Comparison of ENCODE assay signal across 8 cellular contexts in genomic region chr14:101761881-101762529, GRCh38. TPM values are rescaled to one million over a fixed set of nuclear protein-coding genes. Genes with fewer than 3 reads are reported as not detected.
DNase-seq lines count a peak whose midpoint lies in the region; ATAC-seq and TF ChIP-seq lines count a peak whose summit lies in the region.

No MANE protein-coding gene starts in this region.

- POLR2A ChIA-PET in CD4-positive, alpha-beta T cell (lab: Charles Lee): interaction anchor here (0.5 to 5.1 kb wide), 16 partner anchors 9 to 125 kb away, joined by 3 to 78 read pairs (median 4); no protein-coding TSS in a partner anchor

- WGBS in endodermal cell (ENCODE audit: insufficient coverage in 1 of 2, insufficient read length in 1 of 2), 2 experiments: 0 to 2% methylated on average over 18 to 71 of the region's 72 CpGs
- 1% methylated on average over 72 of the region's 72 CpGs for WGBS in thymus

- no peak for TF ChIP-seq CTCF in CD4-positive, alpha-beta T cell (IDR thresholded peaks at IDR 0.05)
- TF ChIP-seq CTCF in HL-60 (IDR thresholded peaks at IDR 0.05; ENCODE audit: insufficient read depth, low read length): no peak
- TF ChIP-seq CTCF in endodermal cell (conservative IDR thresholded peaks at IDR 0.05): no peak

- H3K4me1 Mint-ChIP-seq in CD4-positive, alpha-beta T cell (ENCODE audit: low read depth): peaks cover 50% of the 10 kb centered on the region
- H3K4me1 Mint-ChIP-seq in endodermal cell: no peaks in the 10 kb centered on the region

- H3K4me3 ChIP-seq in HL-60 (replicated peaks; ENCODE audit: insufficient read depth, low read length) (peak overlapping the region; percentile 53), endodermal cell (ENCODE audit: low read length) (peak overlapping the region; percentile 82), muscle layer of colon (ENCODE audit: low read depth in 1 of 2, low read length in 2 of 2) (peak overlapping the region; percentile 44 to 77), thymus (ENCODE audit: low read length) (peak overlapping the region; percentile 60)

- H3K27me3 ChIP-seq in CD4-positive, alpha-beta T cell (ENCODE audit: control insufficient read depth, insufficient read depth, low read length): no peaks in the 10 kb centered on the region
- H3K27me3 ChIP-seq in HL-60 (ENCODE audit: insufficient read depth, poor library complexity, severe bottlenecking): peaks cover 4% of the 10 kb centered on the region
- peaks cover 4% of the 10 kb centered on the region for H3K27me3 ChIP-seq in endodermal cell (ENCODE audit: control insufficient read depth, insufficient read depth, low read length, poor library complexity, severe bottlenecking)
- H3K27me3 ChIP-seq in muscle layer of colon (ENCODE audit: control insufficient read depth in 1 of 2, insufficient read depth in 2 of 2, low read length in 2 of 2): no peaks in the 10 kb centered on the region
- peaks cover 13% of the 10 kb centered on the region for H3K27me3 ChIP-seq in thymus (ENCODE audit: control insufficient read depth, insufficient read depth)

- H3K4me1 ChIP-seq in endodermal cell (ENCODE audit: control insufficient read depth, insufficient read depth, low read length): peaks cover 3% of the 10 kb centered on the region
- H3K4me1 ChIP-seq in muscle layer of colon (ENCODE audit: insufficient read depth, low read length): peaks cover 8% of the 10 kb centered on the region
- peaks cover 5% of the 10 kb centered on the region for H3K4me1 ChIP-seq in thymus (ENCODE audit: control insufficient read depth, insufficient read depth, low read length)

- intact Hi-C loops in CD4-positive, alpha-beta T cell (cut with DNase I, micrococcal nuclease): loop anchor here (1.0 to 5.0 kb wide), 10 partner anchors 31 to 1385 kb away; partner anchors contain the start of genes HSP90AA1 (in 1 of the 2), WDR25 (in 1 of the 2) and ZNF839 (in 1 of the 2)

- DNase-seq in CD4-positive, alpha-beta T cell: peak; percentile 29 to 60 (median 46)
- DNase-seq in HL-60 (ENCODE audit: low read depth in 1 of 2, low spot score in 1 of 2) (no peak), endodermal cell (no peak), NCI-H1436 (lab: John Stamatoyannopoulos, UW) (no peak)
- peak; percentile 43 to 54 for DNase-seq in activated CD4-positive, alpha-beta T cell treated with anti-CD3 and anti-CD28 coated beads, Interleukin-2, amount 50 U/mL, for 48 hours

- CTCF ChIA-PET in CD4-positive, alpha-beta T cell (lab: Charles Lee): interaction anchor here (1.2 to 1.6 kb wide), 5 partner anchors 9 to 82 kb away, joined by 3 to 9 read pairs (median 4); no protein-coding TSS in a partner anchor

- no peak overlapping the region for H3K27ac ChIP-seq in CD4-positive, alpha-beta T cell (ENCODE audit: low read depth, low read length)
- no peak overlapping the region for H3K27ac ChIP-seq in HL-60 (replicated peaks)
- no peak overlapping the region for H3K27ac ChIP-seq in endodermal cell (ENCODE audit: low read depth, low read length)
- H3K27ac ChIP-seq in muscle layer of colon (ENCODE audit: low read depth, low read length): peak overlapping the region; percentile 72
- H3K27ac ChIP-seq in thymus (ENCODE audit: low read depth): no peak overlapping the region

- H3K36me3 Mint-ChIP-seq in CD4-positive, alpha-beta T cell (ENCODE audit: low read depth): peaks cover 41% of the 10 kb centered on the region
- peaks cover 24% of the 10 kb centered on the region for H3K36me3 Mint-ChIP-seq in endodermal cell (ENCODE audit: low read depth)

- H3K9me3 Mint-ChIP-seq in CD4-positive, alpha-beta T cell: no peaks in the 10 kb centered on the region
- no peaks in the 10 kb centered on the region for H3K9me3 Mint-ChIP-seq in endodermal cell

- H3K36me3 ChIP-seq in endodermal cell (ENCODE audit: control insufficient read depth, insufficient read depth, low read length): peaks cover 16% of the 10 kb centered on the region
- peaks cover 10% of the 10 kb centered on the region for H3K36me3 ChIP-seq in muscle layer of colon (ENCODE audit: insufficient read depth, low read length)
- H3K36me3 ChIP-seq in thymus (ENCODE audit: control insufficient read depth, insufficient read depth): no peaks in the 10 kb centered on the region

- peak overlapping the region; percentile 90 for H3K27ac Mint-ChIP-seq in CD4-positive, alpha-beta T cell
- H3K27ac Mint-ChIP-seq in endodermal cell: peak overlapping the region; percentile 81

- H3K9ac ChIP-seq in endodermal cell (ENCODE audit: extremely low read depth, low read length, poor library complexity, severe bottlenecking) (peak overlapping the region; percentile 52), muscle layer of colon (ENCODE audit: low read length) (peak overlapping the region; percentile 65)

- no peak for ATAC-seq in CD4-positive, alpha-beta T cell (ENCODE audit: poor library complexity)
- peak; percentile 19 for ATAC-seq in GM19463 (IDR thresholded peaks at IDR 0.05; ENCODE audit: unreplicated experiment)

- H3K4me3 Mint-ChIP-seq in CD4-positive, alpha-beta T cell: peak overlapping the region; percentile 97
- peak overlapping the region; percentile 81 for H3K4me3 Mint-ChIP-seq in endodermal cell

- no peaks in the 10 kb centered on the region for H3K27me3 Mint-ChIP-seq in CD4-positive, alpha-beta T cell
- H3K27me3 Mint-ChIP-seq in endodermal cell (ENCODE audit: insufficient read depth): peaks cover 35% of the 10 kb centered on the region

- H3K9me3 ChIP-seq in CD4-positive, alpha-beta T cell (ENCODE audit: control insufficient read depth, low read length): no peaks in the 10 kb centered on the region
- H3K9me3 ChIP-seq in endodermal cell (ENCODE audit: control insufficient read depth, low read length) (no peaks in the 10 kb centered on the region), muscle layer of colon (ENCODE audit: low read length) (no peaks in the 10 kb centered on the region), thymus (ENCODE audit: control insufficient read depth) (no peaks in the 10 kb centered on the region)

RNA-seq across cellular contexts. Expression of gene PPP2R5C, which starts 0.5 kb away (rescaled TPM):
- total RNA-seq in CD4-positive, alpha-beta T cell: 100 to 1,000 TPM; 463 to 487 TPM
- total RNA-seq in endodermal cell: 100 to 1,000 TPM; 116 to 117 TPM
- 151 TPM for polyA plus RNA-seq in endodermal cell (2013, experiment 1 of 2)
- 146 TPM for polyA plus RNA-seq in endodermal cell (2013, experiment 2 of 2)
- 144 TPM for polyA plus RNA-seq in thymus

Comparison
In these comparisons a context has a peak if more than half of its experiments do, and no peak if none do; other contexts are left out.
1. DNase-seq: peak in CD4-positive, alpha-beta T cell (10 of 10) and activated CD4-positive, alpha-beta T cell treated with anti-CD3 and anti-CD28 coated beads, Interleukin-2, amount 50 U/mL, for 48 hours (2 of 2); none in HL-60 (0 of 2), endodermal cell (single experiment) and NCI-H1436 (single experiment).
2. Peak in every context shown above with its lines, with median percentiles within 50 percentile points of each other: H3K4me3 ChIP-seq.